Comparison of ENCODE assay signal across 8 cellular contexts in the genomic region with DNA sequence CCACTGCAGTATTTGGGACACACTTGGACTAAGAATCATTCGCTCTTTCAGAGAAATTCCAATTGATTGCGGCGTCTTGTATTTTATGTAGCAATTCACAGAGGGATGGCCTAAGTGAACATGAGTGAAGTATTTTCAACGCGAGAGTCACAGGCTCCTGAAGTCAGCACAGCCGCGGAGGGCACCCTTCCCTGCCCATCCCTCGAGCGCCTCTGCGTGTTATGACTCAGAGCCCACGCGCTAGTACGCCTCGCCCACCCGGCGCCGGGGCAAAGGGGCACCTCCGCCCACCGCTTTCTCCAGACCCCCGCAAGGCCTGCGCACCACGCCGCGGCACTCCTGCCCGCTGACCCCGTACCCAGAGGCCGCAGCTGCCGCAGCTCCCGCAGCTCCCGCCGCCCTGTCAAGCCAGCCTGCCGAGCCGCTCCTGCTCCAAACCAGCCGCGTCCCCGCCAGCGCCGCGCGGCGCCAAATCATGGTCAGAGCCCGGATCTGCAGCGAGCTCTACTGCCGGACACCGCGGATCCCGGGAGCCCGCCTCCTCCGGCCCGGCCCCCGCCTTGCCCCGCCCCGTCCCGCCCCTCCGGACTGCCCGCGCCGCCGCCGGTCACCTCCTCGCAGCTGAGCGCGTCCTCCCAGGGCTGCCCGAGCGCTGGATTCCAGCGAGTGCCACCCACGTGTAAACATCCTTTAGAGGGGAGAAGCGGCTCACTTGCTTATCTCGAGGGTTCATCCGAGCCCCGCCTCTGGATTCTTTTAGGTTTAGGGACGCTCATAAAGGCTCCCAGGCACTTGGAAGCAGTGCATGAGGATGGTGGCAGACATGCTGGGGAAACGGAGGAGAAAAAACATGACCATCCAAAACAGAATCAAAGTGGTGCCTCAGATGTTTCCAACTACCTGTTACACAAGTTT. TPM values are rescaled to one million over a fixed set of nuclear protein-coding genes. Genes with fewer than 3 reads are reported as not detected.
DNase-seq lines count a peak whose midpoint lies in the region; ATAC-seq, FAIRE-seq and TF ChIP-seq lines count a peak whose summit lies in the region.

A gene with protein sequence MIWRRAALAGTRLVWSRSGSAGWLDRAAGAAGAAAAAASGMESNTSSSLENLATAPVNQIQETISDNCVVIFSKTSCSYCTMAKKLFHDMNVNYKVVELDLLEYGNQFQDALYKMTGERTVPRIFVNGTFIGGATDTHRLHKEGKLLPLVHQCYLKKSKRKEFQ (minus strand): TSS at position 509 of the 915 bp plus-strand sequence. CDS start 32 bp downstream, at position 477.

- no peaks in the 10 kb centered on the region for H3K27me3 ChIP-seq in liver (ENCODE audit: control insufficient read depth in 4 of 4, insufficient read depth in 4 of 4, low read length in 3 of 4)

- peaks cover 26% of the 10 kb centered on the region for H3K36me3 Mint-ChIP-seq in dendritic cell treated with granulocyte-macrophage colony-stimulating factor and Interleukin-4, amounts not matched to agents 40 ng/mL and 50 ng/mL, for 4 days (ENCODE audit: low read depth)

- peak; percentile 61 to 67 for TF ChIP-seq RAD21 in liver (IDR thresholded peaks at IDR 0.05)

- H3K4me1 Mint-ChIP-seq in dendritic cell treated with granulocyte-macrophage colony-stimulating factor and Interleukin-4, amounts not matched to agents 40 ng/mL and 50 ng/mL, for 4 days (ENCODE audit: low read depth): peaks cover 24% of the 10 kb centered on the region

- H3K27ac ChIP-seq in C4-2B (peak within 1 kb of the TSS; percentile 90), liver (ENCODE audit: low read depth in 1 of 2, low read length in 2 of 2) (peak within 1 kb of the TSS; percentile 93 to 96)

- peak; percentile 83 for DNase-seq in GM19239 (ENCODE audit: insufficient read length, low spot score)
- DNase-seq in NCI-H69 (lab: John Stamatoyannopoulos, UW): peak; percentile 94
- DNase-seq in activated CD4-positive, alpha-beta T cell treated with anti-CD3 and anti-CD28 coated beads, Interleukin-2, amount 50 U/mL, for 4 hours: peak; percentile 63 to 71
- DNase-seq in stimulated activated CD4-positive, alpha-beta T cell treated with anti-CD3 and anti-CD28 coated beads, Interleukin-4, amount 100 ng/mL, for 1 hour: peak; percentile 64

- no peaks in the 10 kb centered on the region for H3K27me3 Mint-ChIP-seq in dendritic cell treated with granulocyte-macrophage colony-stimulating factor and Interleukin-4, amounts not matched to agents 40 ng/mL and 50 ng/mL, for 4 days

- no peaks in the 10 kb centered on the region for H3K9me3 Mint-ChIP-seq in dendritic cell treated with granulocyte-macrophage colony-stimulating factor and Interleukin-4, amounts not matched to agents 40 ng/mL and 50 ng/mL, for 4 days

- no peaks in the 10 kb centered on the region for H3K9me3 ChIP-seq in liver (ENCODE audit: control insufficient read depth in 4 of 4, low read length in 3 of 4)

- peak within 1 kb of the TSS; percentile 87 to 91 (median 90) for H3K4me3 ChIP-seq in liver (ENCODE audit: low read depth in 1 of 3, low read length in 3 of 3)

- peak; percentile 20 for TF ChIP-seq CTCF in C4-2B (conservative IDR thresholded peaks at IDR 0.05)
- peak; percentile 9 for TF ChIP-seq CTCF in liver (IDR thresholded peaks at IDR 0.05; ENCODE audit: low read depth, low read length, missing input control)

- intact Hi-C loops in dendritic cell treated with granulocyte-macrophage colony-stimulating factor and Interleukin-4, amounts not matched to agents 40 ng/mL and 50 ng/mL, for 4 days (cut with micrococcal nuclease): loop anchor here (1.0 to 5.0 kb wide), 3 partner anchors 17 to 293 kb away; a partner anchor contains a TSS

- peak; percentile 93 for ATAC-seq in HG03439 (IDR thresholded peaks at IDR 0.05; ENCODE audit: unreplicated experiment)

- peak within 1 kb of the TSS; percentile 90 for H3K4me3 Mint-ChIP-seq in dendritic cell treated with granulocyte-macrophage colony-stimulating factor and Interleukin-4, amounts not matched to agents 40 ng/mL and 50 ng/mL, for 4 days

- peaks cover 0 to 5% (median 2%) of the 10 kb centered on the region in 4 donors for H3K36me3 ChIP-seq in liver (ENCODE audit: control insufficient read depth in 4 of 4, insufficient read depth in 3 of 4, low read depth in 1 of 4, low read length in 3 of 4)

- H3K4me1 ChIP-seq in liver (ENCODE audit: control insufficient read depth in 4 of 4, insufficient read depth in 4 of 4, low read length in 3 of 4): peaks cover 0 to 19% (median 9%) of the 10 kb centered on the region in 4 donors

- peak; percentile 59 for FAIRE-seq in GM19239 (lab: Jason Lieb, UNC)

- H3K27ac Mint-ChIP-seq in dendritic cell treated with granulocyte-macrophage colony-stimulating factor and Interleukin-4, amounts not matched to agents 40 ng/mL and 50 ng/mL, for 4 days: peak within 1 kb of the TSS; percentile 93

- WGBS in liver: under 1% methylated on average over 73 of the region's 73 CpGs

- peak within 1 kb of the TSS; percentile 94 for H3K9ac ChIP-seq in liver (ENCODE audit: low read depth in 1 of 2, low read length in 2 of 2)

TF ChIP-seq in liver, 16 proteins besides CTCF, POLR2A, EP300 and RAD21:
- TF ChIP-seq NR2F2 (IDR thresholded peaks at IDR 0.05) (no peak), FOXA2 (IDR thresholded peaks at IDR 0.05) (no peak), SP1 (IDR thresholded peaks at IDR 0.05) (no peak), YY1 (IDR thresholded peaks at IDR 0.05) (peak; percentile 56), TAF1 (conservative IDR thresholded peaks at IDR 0.05) (peak; percentile 16), HNF4G (IDR thresholded peaks at IDR 0.05) (no peak), FOXA1 (IDR thresholded peaks at IDR 0.05) (no peak), GABPA (IDR thresholded peaks at IDR 0.05 in 1 of 2, conservative IDR thresholded peaks at IDR 0.05 in 1 of 2) (peak in 1 of 2 donors; percentile 18), JUND (IDR thresholded peaks at IDR 0.05) (peak in 1 of 2 donors; percentile 6), EGR1 (IDR thresholded peaks at IDR 0.05; ENCODE audit: low read depth in 2 of 2) (no peak), HNF4A (conservative IDR thresholded peaks at IDR 0.05) (no peak), RXRA (IDR thresholded peaks at IDR 0.05) (no peak)
- TF ChIP-seq, protein P1, sequence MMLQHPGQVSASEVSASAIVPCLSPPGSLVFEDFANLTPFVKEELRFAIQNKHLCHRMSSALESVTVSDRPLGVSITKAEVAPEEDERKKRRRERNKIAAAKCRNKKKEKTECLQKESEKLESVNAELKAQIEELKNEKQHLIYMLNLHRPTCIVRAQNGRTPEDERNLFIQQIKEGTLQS (IDR thresholded peaks at IDR 0.05): no peak
- TF ChIP-seq, protein P2, sequence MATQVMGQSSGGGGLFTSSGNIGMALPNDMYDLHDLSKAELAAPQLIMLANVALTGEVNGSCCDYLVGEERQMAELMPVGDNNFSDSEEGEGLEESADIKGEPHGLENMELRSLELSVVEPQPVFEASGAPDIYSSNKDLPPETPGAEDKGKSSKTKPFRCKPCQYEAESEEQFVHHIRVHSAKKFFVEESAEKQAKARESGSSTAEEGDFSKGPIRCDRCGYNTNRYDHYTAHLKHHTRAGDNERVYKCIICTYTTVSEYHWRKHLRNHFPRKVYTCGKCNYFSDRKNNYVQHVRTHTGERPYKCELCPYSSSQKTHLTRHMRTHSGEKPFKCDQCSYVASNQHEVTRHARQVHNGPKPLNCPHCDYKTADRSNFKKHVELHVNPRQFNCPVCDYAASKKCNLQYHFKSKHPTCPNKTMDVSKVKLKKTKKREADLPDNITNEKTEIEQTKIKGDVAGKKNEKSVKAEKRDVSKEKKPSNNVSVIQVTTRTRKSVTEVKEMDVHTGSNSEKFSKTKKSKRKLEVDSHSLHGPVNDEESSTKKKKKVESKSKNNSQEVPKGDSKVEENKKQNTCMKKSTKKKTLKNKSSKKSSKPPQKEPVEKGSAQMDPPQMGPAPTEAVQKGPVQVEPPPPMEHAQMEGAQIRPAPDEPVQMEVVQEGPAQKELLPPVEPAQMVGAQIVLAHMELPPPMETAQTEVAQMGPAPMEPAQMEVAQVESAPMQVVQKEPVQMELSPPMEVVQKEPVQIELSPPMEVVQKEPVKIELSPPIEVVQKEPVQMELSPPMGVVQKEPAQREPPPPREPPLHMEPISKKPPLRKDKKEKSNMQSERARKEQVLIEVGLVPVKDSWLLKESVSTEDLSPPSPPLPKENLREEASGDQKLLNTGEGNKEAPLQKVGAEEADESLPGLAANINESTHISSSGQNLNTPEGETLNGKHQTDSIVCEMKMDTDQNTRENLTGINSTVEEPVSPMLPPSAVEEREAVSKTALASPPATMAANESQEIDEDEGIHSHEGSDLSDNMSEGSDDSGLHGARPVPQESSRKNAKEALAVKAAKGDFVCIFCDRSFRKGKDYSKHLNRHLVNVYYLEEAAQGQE (IDR thresholded peaks at IDR 0.05): no peak
- TF ChIP-seq, protein P3, sequence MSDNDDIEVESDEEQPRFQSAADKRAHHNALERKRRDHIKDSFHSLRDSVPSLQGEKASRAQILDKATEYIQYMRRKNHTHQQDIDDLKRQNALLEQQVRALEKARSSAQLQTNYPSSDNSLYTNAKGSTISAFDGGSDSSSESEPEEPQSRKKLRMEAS (IDR thresholded peaks at IDR 0.05): peak; percentile 54
- TF ChIP-seq, protein P4, sequence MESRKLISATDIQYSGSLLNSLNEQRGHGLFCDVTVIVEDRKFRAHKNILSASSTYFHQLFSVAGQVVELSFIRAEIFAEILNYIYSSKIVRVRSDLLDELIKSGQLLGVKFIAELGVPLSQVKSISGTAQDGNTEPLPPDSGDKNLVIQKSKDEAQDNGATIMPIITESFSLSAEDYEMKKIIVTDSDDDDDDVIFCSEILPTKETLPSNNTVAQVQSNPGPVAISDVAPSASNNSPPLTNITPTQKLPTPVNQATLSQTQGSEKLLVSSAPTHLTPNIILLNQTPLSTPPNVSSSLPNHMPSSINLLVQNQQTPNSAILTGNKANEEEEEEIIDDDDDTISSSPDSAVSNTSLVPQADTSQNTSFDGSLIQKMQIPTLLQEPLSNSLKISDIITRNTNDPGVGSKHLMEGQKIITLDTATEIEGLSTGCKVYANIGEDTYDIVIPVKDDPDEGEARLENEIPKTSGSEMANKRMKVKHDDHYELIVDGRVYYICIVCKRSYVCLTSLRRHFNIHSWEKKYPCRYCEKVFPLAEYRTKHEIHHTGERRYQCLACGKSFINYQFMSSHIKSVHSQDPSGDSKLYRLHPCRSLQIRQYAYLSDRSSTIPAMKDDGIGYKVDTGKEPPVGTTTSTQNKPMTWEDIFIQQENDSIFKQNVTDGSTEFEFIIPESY (IDR thresholded peaks at IDR 0.05): no peak

RNA-seq across cellular contexts. Expression of the gene that starts here (rescaled TPM):
- 1 to 10 TPM; 3.1 to 5.6 TPM for total RNA-seq in liver
- polyA plus RNA-seq in liver: 10 to 100 TPM in 1 of 2 donors, 1 to 10 TPM in 1; 9.9 to 25.8 TPM

Comparison
In these comparisons a context has a peak if more than half of its experiments do, and no peak if none do; other contexts are left out.
1. Peak in every context shown above with its lines: DNase-seq, ATAC-seq, H3K4me3 ChIP-seq and H3K27ac ChIP-seq.